8 cellular contexts compared by ENCODE assay signal in genomic region chr11:62573592-62574362, GRCh38. TPM values are rescaled to one million over a fixed set of nuclear protein-coding genes. Genes with fewer than 3 reads are reported as not detected.
DNase-seq lines count a peak whose midpoint lies in the region; ATAC-seq, FAIRE-seq and TF ChIP-seq lines count a peak whose summit lies in the region.

Gene EEF1G, minus strand, starts transcription at chr11:62573891. Its CDS starts 49 bp downstream, at chr11:62573842.

- peak; percentile 99 for DNase-seq in NCI-H2196 treated with DMSO at 0.1 percent for 48 hours (lab: John Stamatoyannopoulos, UW; ENCODE audit: unreplicated experiment)
- peak; percentile 98 to 99 for DNase-seq in breast epithelium (ENCODE audit: low spot score in 2 of 2)
- DNase-seq in small intestine, result peak; percentile 100

- intact Hi-C loops in breast epithelium (cut with DNase I; ENCODE audit: low total_unique reads), result no loop called here

- H3K36me3 ChIP-seq in ACC112 (ENCODE audit: insufficient read depth, low read length) (peaks cover 23% of the 10 kb centered on the region; the same call in 1 of the 2 replicates), breast epithelium (no peaks in the 10 kb centered on the region), iPS-20b (ENCODE audit: insufficient read depth, low read depth, low read length) (peaks cover 73% of the 10 kb centered on the region), small intestine (ENCODE audit: control insufficient read depth in 2 of 2, insufficient read depth in 2 of 2, low read length in 2 of 2) (peaks cover 0 to 8% of the 10 kb centered on the region in 2 donors)

- H3K9me3 ChIP-seq in breast epithelium (no peaks in the 10 kb centered on the region), iPS-20b (ENCODE audit: insufficient read depth, low read depth, low read length) (no peaks in the 10 kb centered on the region), small intestine (ENCODE audit: control insufficient read depth, low read depth) (no peaks in the 10 kb centered on the region)

- TF ChIP-seq POLR2A in breast epithelium (IDR thresholded peaks at IDR 0.05), result peak; percentile 85

- no peaks in the 10 kb centered on the region for H3K27me3 ChIP-seq in ACC112 (ENCODE audit: insufficient read depth, low read length)
- no peaks in the 10 kb centered on the region for H3K27me3 ChIP-seq in breast epithelium
- no peaks in the 10 kb centered on the region for H3K27me3 ChIP-seq in iPS-20b (ENCODE audit: insufficient read depth, low read length)
- H3K27me3 ChIP-seq in small intestine (ENCODE audit: control insufficient read depth in 2 of 2, insufficient read depth in 2 of 2, low read length in 2 of 2), result no peaks in the 10 kb centered on the region

- H2AFZ ChIP-seq in ACC112 (ENCODE audit: low read length, unreplicated experiment), result peak within 1 kb of the TSS; percentile 49

- peak within 1 kb of the TSS; percentile 80 for H3K27ac ChIP-seq in ACC112 (ENCODE audit: low read depth, low read length)
- H3K27ac ChIP-seq in VCaP, result peak within 1 kb of the TSS; percentile 86
- H3K27ac ChIP-seq in breast epithelium, result peak within 1 kb of the TSS; percentile 90 to 95
- H3K27ac ChIP-seq in iPS-20b (ENCODE audit: low read length), result peak within 1 kb of the TSS; percentile 62
- peak within 1 kb of the TSS; percentile 56 to 89 for H3K27ac ChIP-seq in small intestine (ENCODE audit: low read depth in 1 of 2, low read length in 1 of 2)

- WGBS in small intestine, 3 donors, result 0% methylated on average over 46 of the region's 46 CpGs

- TF ChIP-seq CTCF in VCaP (conservative IDR thresholded peaks at IDR 0.05) (no peak), breast epithelium (IDR thresholded peaks at IDR 0.05) (no peak)

- ATAC-seq in GM18870 (IDR thresholded peaks at IDR 0.05; ENCODE audit: unreplicated experiment), result peak; percentile 90
- ATAC-seq in HG03135 (IDR thresholded peaks at IDR 0.05; ENCODE audit: unreplicated experiment), result peak; percentile 89

- H3K79me2 ChIP-seq in ACC112 (ENCODE audit: control insufficient read depth, insufficient read depth, low read length, unreplicated experiment), result peaks cover 73% of the 10 kb centered on the region

- H3K4me3 ChIP-seq in ACC112 (ENCODE audit: low read depth, low read length) (peak within 1 kb of the TSS; percentile 86), breast epithelium (peak within 1 kb of the TSS; percentile 76 to 88 (median 87)), iPS-20b (ENCODE audit: low read length) (peak within 1 kb of the TSS; percentile 99), small intestine (ENCODE audit: low read depth in 1 of 2, low read length in 2 of 2) (peak within 1 kb of the TSS; percentile 60 to 74)

- peaks cover 46% of the 10 kb centered on the region for H3K4me1 ChIP-seq in ACC112 (ENCODE audit: control insufficient read depth, insufficient read depth, low read length, unreplicated experiment)
- H3K4me1 ChIP-seq in breast epithelium, result peaks cover 0 to 9% of the 10 kb centered on the region in 2 donors
- peaks cover 15% of the 10 kb centered on the region; the same call in 1 of the 2 replicates for H3K4me1 ChIP-seq in iPS-20b (ENCODE audit: insufficient read depth, low read length)
- peaks cover 0 to 5% of the 10 kb centered on the region in 2 donors for H3K4me1 ChIP-seq in small intestine (ENCODE audit: control insufficient read depth in 2 of 2, insufficient read depth in 1 of 2, low read depth in 1 of 2, low read length in 1 of 2)

- no peak for FAIRE-seq in small intestine (lab: Jason Lieb, UNC)

- peak within 1 kb of the TSS; percentile 99 for H3K9ac ChIP-seq in iPS-20b (ENCODE audit: low read depth, low read length)

RNA-seq across cellular contexts. Expression of gene EEF1G, which starts in this region (rescaled TPM):
- 1,000 to 10,000 TPM; 1,312 to 1,961 (median 1,794) TPM for total RNA-seq in breast epithelium
- 1,000 to 10,000 TPM; 1,124 to 2,500 (median 1,741) TPM for polyA plus RNA-seq in small intestine

Comparison
In these comparisons a context has a peak if more than half of its experiments do, and no peak if none do; other contexts are left out.
1. Peak in every context shown above with its lines: DNase-seq, ATAC-seq, H3K4me3 ChIP-seq and H3K27ac ChIP-seq.